Comparison of ENCODE assay signal across 20 cellular contexts in genomic region chr2:15736396-15737180, GRCh38.
"Had no signal": no experiment of that assay in that cellular context is flagged by ENCODE, and none has a peak within 500 bp of the region (broad histone marks: within the 10 kb centered on the region; RNA-seq: fewer than 3 reads in every experiment).

No MANE protein-coding gene starts in this region.

- H3K9me3 ChIP-seq: colonic mucosa, prostate gland, right lobe of liver, upper lobe of left lung, uterus had no signal

- H3K36me3 Mint-ChIP-seq: natural killer cell treated with Interleukin-12 subunit alpha and Interleukin-12 subunit beta and Interleukin-15 and Interleukin-18, amount 100 ng/mL, for 72 hours; stimulated activated memory B cell treated with anti-CD40 and anti-IgM and Interleukin-4, amounts not matched to agents 10 μg/mL and 1 μg/mL and 100 μg/mL, for 72 hours had no signal

- ATAC-seq: esophagus mucosa; heart left ventricle; natural killer cell treated with Interleukin-12 subunit alpha and Interleukin-12 subunit beta and Interleukin-15 and Interleukin-18, amount 100 ng/mL, for 72 hours; stimulated activated memory B cell treated with anti-CD40 and anti-IgM and Interleukin-4, amounts not matched to agents 10 μg/mL and 1 μg/mL and 100 μg/mL, for 72 hours had no signal

- H3K27me3 ChIP-seq: colonic mucosa, dorsolateral prefrontal cortex, heart left ventricle, right lobe of liver, tibial artery, upper lobe of left lung, uterus had no signal

- H3K27ac Mint-ChIP-seq: natural killer cell treated with Interleukin-12 subunit alpha and Interleukin-12 subunit beta and Interleukin-15 and Interleukin-18, amount 100 ng/mL, for 72 hours; stimulated activated memory B cell treated with anti-CD40 and anti-IgM and Interleukin-4, amounts not matched to agents 10 μg/mL and 1 μg/mL and 100 μg/mL, for 72 hours; stimulated activated naive CD8-positive, alpha-beta T cell treated with anti-CD3 and anti-CD28 coated beads, Interleukin-15, Interleukin-2, amounts not matched to agents 100 ng/mL and 50 ng/mL, for 24 hours had no signal

- H3K4me3 ChIP-seq: colonic mucosa, dorsolateral prefrontal cortex, heart left ventricle, prostate gland, right lobe of liver, tibial artery, upper lobe of left lung, uterus had no signal

- H3K9me3 Mint-ChIP-seq: natural killer cell treated with Interleukin-12 subunit alpha and Interleukin-12 subunit beta and Interleukin-15 and Interleukin-18, amount 100 ng/mL, for 72 hours had no signal

- DNase-seq: colonic mucosa; dorsolateral prefrontal cortex; effector memory CD4-positive, alpha-beta T cell; heart left ventricle; hippocampal formation; kidney glomerular epithelial cell; mammary epithelial cell; midbrain; right lobe of liver; stimulated activated CD4-positive, alpha-beta T cell treated with anti-CD3 and anti-CD28 coated beads, Interleukin-4, amount 100 ng/mL, for 1 hour; stimulated activated CD8-positive, alpha-beta memory T cell treated with anti-CD3 and anti-CD28 coated beads, Interleukin-4, amount 100 ng/mL, for 48 hours; tibial artery; upper lobe of left lung; uterus had no signal

- H3K36me3 ChIP-seq: colonic mucosa, heart left ventricle, prostate gland, right lobe of liver, tibial artery, upper lobe of left lung, uterus had no signal

- H3K27ac ChIP-seq: colonic mucosa, parathyroid adenoma, prostate gland, right lobe of liver, tibial artery, upper lobe of left lung, uterus had no signal

- H3K4me1 ChIP-seq: colonic mucosa, parathyroid adenoma, prostate gland had no signal

- H3K4me3 Mint-ChIP-seq: natural killer cell treated with Interleukin-12 subunit alpha and Interleukin-12 subunit beta and Interleukin-15 and Interleukin-18, amount 100 ng/mL, for 72 hours; stimulated activated memory B cell treated with anti-CD40 and anti-IgM and Interleukin-4, amounts not matched to agents 10 μg/mL and 1 μg/mL and 100 μg/mL, for 72 hours; stimulated activated naive CD8-positive, alpha-beta T cell treated with anti-CD3 and anti-CD28 coated beads, Interleukin-15, Interleukin-2, amounts not matched to agents 100 ng/mL and 50 ng/mL, for 24 hours had no signal
